Comparison of ENCODE assay signal across 23 cellular contexts in the genomic region with DNA sequence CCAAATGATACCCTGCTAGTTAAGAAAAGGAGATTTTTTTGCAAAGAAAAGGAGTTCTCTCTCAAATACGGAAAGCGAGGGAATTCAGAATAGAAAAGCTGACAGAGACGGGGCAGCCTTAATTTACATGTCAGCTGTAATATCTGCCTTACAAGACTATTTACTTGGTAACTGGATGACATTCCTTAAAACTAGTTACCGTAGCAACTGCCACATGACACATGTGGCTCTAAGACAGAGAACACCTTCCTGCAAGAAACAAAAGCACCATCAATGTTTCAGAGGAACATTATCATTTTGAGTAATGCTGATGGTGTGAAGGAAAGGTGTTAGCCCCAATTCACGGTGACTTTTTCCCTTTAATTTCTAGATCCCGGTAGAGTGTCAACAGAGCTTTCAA.
DNase-seq lines count a peak whose midpoint lies in the region; FAIRE-seq lines count a peak whose summit lies in the region.
"Had no signal": no experiment of that assay in that cellular context is flagged by ENCODE, and none has a peak within 500 bp of the region (broad histone marks: within the 10 kb centered on the region; RNA-seq: fewer than 3 reads in every experiment).

No MANE protein-coding gene starts in this region.

- DNase-seq in DMS53 (lab: John Stamatoyannopoulos, UW) (peak; percentile 40), DMS53 treated with DMSO at 0.1 percent for 48 hours (lab: John Stamatoyannopoulos, UW; ENCODE audit: unreplicated experiment) (no peak), RCC 7860 (ENCODE audit: low spot score) (peak; percentile 7), iPS-NIHi7 (ENCODE audit: extremely low spot score) (peak; percentile 12), putamen (ENCODE audit: low spot score) (peak; percentile 18), foreskin melanocyte (no peak), AML-193 (lab: John Stamatoyannopoulos, UW) (no peak), NCI-H2171 treated with DMSO at 0.1 percent for 48 hours (lab: John Stamatoyannopoulos, UW) (no peak)
- DNase-seq: 8988T; C1 segment of cervical spinal cord; Calu3; CD8-positive, alpha-beta T cell; DMS153; GDM1; Kasumi-1; MG63; NCI-H1436 treated with DMSO at 0.1 percent for 48 hours; NCI-H2029; NCI-H2171; NCI-H524 treated with DMSO at 0.1 percent for 48 hours; Right ventricle myocardium superior had no signal

- no peak for FAIRE-seq in RCC 7860 (lab: Jason Lieb, UNC)
- FAIRE-seq: GM18507, H54 had no signal

Comparison
In these comparisons a context has a peak if more than half of its experiments do, and no peak if none do; other contexts are left out.
1. DNase-seq: peak in DMS53 (single experiment), RCC 7860 (single experiment), iPS-NIHi7 (single experiment) and putamen (single experiment); none in DMS53 treated with DMSO at 0.1 percent for 48 hours (single experiment), foreskin melanocyte (single experiment), AML-193 (0 of 2) and NCI-H2171 treated with DMSO at 0.1 percent for 48 hours (single experiment).